Comparison of ENCODE assay signal across 1 cellular context in genomic region chr10:90317172-90317571, GRCh38.
TF ChIP-seq lines count a peak whose summit lies in the region.

No MANE protein-coding gene starts in this region.

TF ChIP-seq in HCT116, 20 proteins besides CTCF, POLR2A, EP300 and RAD21 (continued from another document):
- no peak for TF ChIP-seq REST (IDR thresholded peaks at IDR 0.05; ENCODE audit: low read depth)
- TF ChIP-seq YY1 (IDR thresholded peaks at IDR 0.05; ENCODE audit: extremely low read depth, insufficient replicate concordance, low read depth, low read length), result no peak
- TF ChIP-seq SIN3A (IDR thresholded peaks at IDR 0.05; ENCODE audit: low read depth), result no peak
- no peak for TF ChIP-seq ATF3 (IDR thresholded peaks at IDR 0.05)
- no peak for TF ChIP-seq EGR1 (IDR thresholded peaks at IDR 0.05; ENCODE audit: low read depth)
- TF ChIP-seq EZH2phosphoT487 (IDR thresholded peaks at IDR 0.05; ENCODE audit: borderline replicate concordance), result no peak
